Comparison of ENCODE assay signal across 1 cellular context in genomic region chr15:90817117-90818057, GRCh38.
TF ChIP-seq lines count a peak whose summit lies in the region.

No MANE protein-coding gene starts in this region.

TF ChIP-seq in HCT116, 20 proteins besides CTCF, POLR2A, EP300 and RAD21 (continued from another document):
- TF ChIP-seq YY1 (IDR thresholded peaks at IDR 0.05; ENCODE audit: extremely low read depth, insufficient replicate concordance, low read depth, low read length) (no peak), EZH2phosphoT487 (IDR thresholded peaks at IDR 0.05; ENCODE audit: borderline replicate concordance) (no peak)
